Comparison of ENCODE assay signal across 1 cellular context in genomic region chr18:12325726-12326245, GRCh38.
TF ChIP-seq lines count a peak whose summit lies in the region.

No MANE protein-coding gene starts in this region.

TF ChIP-seq in HCT116, 20 proteins besides CTCF, POLR2A, EP300 and RAD21 (continued from another document):
- TF ChIP-seq CEBPB (IDR thresholded peaks at IDR 0.05; ENCODE audit: low read depth) = no peak
